In the genomic region with DNA sequence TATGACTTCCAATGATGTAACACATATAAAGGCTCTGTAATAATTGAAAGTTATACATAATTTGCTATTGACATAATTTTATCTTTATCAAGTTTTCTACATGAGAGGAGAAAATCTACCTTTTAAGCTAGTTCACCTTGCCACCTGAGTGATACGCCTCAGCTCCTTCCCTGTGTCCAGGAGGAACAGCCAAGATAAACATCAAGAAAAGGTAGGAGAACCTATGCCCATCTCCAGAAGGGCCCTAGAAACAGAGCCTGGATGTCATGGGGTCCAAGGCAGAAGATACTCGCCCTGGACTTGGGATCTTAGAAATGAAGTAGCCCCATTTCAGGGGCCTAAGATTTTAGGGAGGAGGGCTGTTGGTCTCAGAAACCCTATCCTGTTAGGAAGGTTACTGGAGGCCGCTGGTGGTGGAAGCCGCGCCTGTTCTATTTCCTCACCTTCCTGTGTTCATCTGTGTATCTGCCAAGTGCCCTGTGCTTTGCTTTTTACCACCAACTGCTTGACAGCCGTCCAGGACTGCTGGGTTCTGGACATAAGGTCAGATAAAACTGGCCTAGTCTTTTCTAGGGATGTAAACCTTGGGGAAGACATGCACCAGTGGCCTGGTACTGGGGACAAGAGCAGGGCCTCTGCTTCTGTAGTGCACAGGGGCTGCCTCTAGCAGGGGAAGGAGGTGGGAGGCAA, we compare ENCODE assay signal across 15 cellular contexts.
DNase-seq lines count a peak whose midpoint lies in the region; ATAC-seq, FAIRE-seq and TF ChIP-seq lines count a peak whose summit lies in the region.
"Had no signal": no experiment of that assay in that cellular context is flagged by ENCODE, and none has a peak within 500 bp of the region (broad histone marks: within the 10 kb centered on the region; RNA-seq: fewer than 3 reads in every experiment).

No MANE protein-coding gene starts in this region.

- no peaks in the 10 kb centered on the region for H4K20me1 ChIP-seq in keratinocyte (ENCODE audit: control insufficient read depth, extremely low read depth, insufficient read depth, low read length)

- H3K9me3 Mint-ChIP-seq in HFFc6: no peaks in the 10 kb centered on the region
- H3K9me3 Mint-ChIP-seq: activated T-helper 2 cell treated with anti-CD3 and anti-CD28 coated beads, Interferon-gamma antibody, Interleukin-2, Interleukin-4, amounts not matched to agents 10 μg/mL and 5 μg/mL and 100 μg/mL, durations not matched to agents 14 hours and 24 hours and 36 hours; endodermal cell had no signal

- no peak overlapping the region for H3K9ac ChIP-seq in keratinocyte (ENCODE audit: control insufficient read depth, extremely low read depth, insufficient read depth, low read length)

- dilution Hi-C loops in keratinocyte (cut with MboI; ENCODE audit: extremely low pct_ligation_motif_present, low sequenced_read_pairs): no loop called here

- H3K36me3 Mint-ChIP-seq in HFFc6 (ENCODE audit: low read depth): no peaks in the 10 kb centered on the region

- no peaks in the 10 kb centered on the region for H3K27me3 Mint-ChIP-seq in HFFc6 (ENCODE audit: insufficient read depth)

- peak; percentile 85 to 87 for ATAC-seq in gastrocnemius medialis
- ATAC-seq in GM18907 (IDR thresholded peaks at IDR 0.05; ENCODE audit: unreplicated experiment): no peak

- in situ Hi-C loops in gastrocnemius medialis (cut with MboI; ENCODE audit: low sequenced_read_pairs in 4 of 4): loop anchor here in 3 of 4 donors (5.0 to 25.0 kb wide), 4 partner anchors 67 to 229 kb away; a partner anchor contains a TSS

- H3K27ac Mint-ChIP-seq in HFFc6: peak overlapping the region; percentile 98
- H3K27ac Mint-ChIP-seq: activated T-helper 2 cell treated with anti-CD3 and anti-CD28 coated beads, Interferon-gamma antibody, Interleukin-2, Interleukin-4, amounts not matched to agents 10 μg/mL and 5 μg/mL and 100 μg/mL, durations not matched to agents 14 hours and 24 hours and 36 hours had no signal

- no peak for TF ChIP-seq CTCF in HFFc6 (IDR thresholded peaks at IDR 0.05)
- no peak for TF ChIP-seq CTCF in cardiac fibroblast (IDR thresholded peaks at IDR 0.05; ENCODE audit: low read depth, low read length)
- TF ChIP-seq CTCF in keratinocyte (optimal IDR thresholded peaks at IDR 0.05 in 1 of 3, IDR thresholded peaks at IDR 0.05 in 1 of 3, conservative IDR thresholded peaks at IDR 0.05 in 1 of 3; ENCODE audit: extremely low read depth in 1 of 3, insufficient read depth in 2 of 3, low read length in 3 of 3): no peak
- TF ChIP-seq CTCF in gastrocnemius medialis (IDR thresholded peaks at IDR 0.05 in 4 of 5, conservative IDR thresholded peaks at IDR 0.05 in 1 of 5): no peak

- H3K9me1 ChIP-seq in keratinocyte (ENCODE audit: control insufficient read depth, extremely low read depth, insufficient read depth, low read length): no peaks in the 10 kb centered on the region

- H3K79me2 ChIP-seq in keratinocyte (ENCODE audit: control insufficient read depth, insufficient read depth, low read length): peaks cover 24% of the 10 kb centered on the region

- H3K27me3 ChIP-seq in keratinocyte (ENCODE audit: control insufficient read depth, extremely low read depth, insufficient read depth, low read length) (no peaks in the 10 kb centered on the region), gastrocnemius medialis (no peaks in the 10 kb centered on the region)

- TF ChIP-seq POLR2A in gastrocnemius medialis (IDR thresholded peaks at IDR 0.05): no peak

- no peak overlapping the region for H3K27ac ChIP-seq in keratinocyte (ENCODE audit: control insufficient read depth, insufficient read depth, low read length)
- peak overlapping the region; percentile 81 to 92 (median 88) for H3K27ac ChIP-seq in gastrocnemius medialis
- H3K27ac ChIP-seq: HL-60, PC-9 had no signal

- H3K4me1 ChIP-seq in keratinocyte (ENCODE audit: control insufficient read depth, extremely low read depth, insufficient read depth, low read length) (peaks cover 21% of the 10 kb centered on the region), gastrocnemius medialis (peaks cover 81 to 84% of the 10 kb centered on the region in 2 donors)

- H3K4me1 Mint-ChIP-seq in HFFc6 (ENCODE audit: low read depth): peaks cover 70% of the 10 kb centered on the region

- H3K9me3 ChIP-seq in keratinocyte (ENCODE audit: control insufficient read depth, low read depth, low read length) (no peaks in the 10 kb centered on the region), gastrocnemius medialis (no peaks in the 10 kb centered on the region)

- H3K36me3 ChIP-seq in keratinocyte (ENCODE audit: control insufficient read depth in 2 of 2, extremely low read depth in 1 of 2, insufficient read depth in 2 of 2, low read length in 2 of 2) (no peaks in the 10 kb centered on the region), gastrocnemius medialis (no peaks in the 10 kb centered on the region)

- H3K4me3 ChIP-seq in cardiac fibroblast (replicated peaks in 1 of 2; ENCODE audit: low read depth in 2 of 2, low read length in 2 of 2): no peak overlapping the region
- no peak overlapping the region for H3K4me3 ChIP-seq in keratinocyte (ENCODE audit: control insufficient read depth in 2 of 3, extremely low read depth in 1 of 3, insufficient read depth in 2 of 3, low read depth in 1 of 3, low read length in 3 of 3)
- no peak overlapping the region for H3K4me3 ChIP-seq in gastrocnemius medialis
- H3K4me3 ChIP-seq: PC-9 had no signal

- DNase-seq in HFFc6 (no peak), cardiac fibroblast (ENCODE audit: low read depth in 2 of 2) (peak; percentile 41 to 78), keratinocyte (ENCODE audit: low read depth, low spot score) (no peak), gastrocnemius medialis (peak; percentile 92 to 96), SKM-1 treated with dmso at 0.1 percent for 144 hours (lab: John Stamatoyannopoulos, UW; ENCODE audit: unreplicated experiment) (no peak), frontal cortex (ENCODE audit: low spot score in 2 of 2) (no peak)
- no peak for DNase-seq in activated CD8-positive, alpha-beta memory T cell treated with anti-CD3 and anti-CD28 coated beads, Interleukin-2, amount 50 U/mL, for 48 hours
- DNase-seq: endodermal cell; NCI-H1694; PC-9; stimulated activated naive CD4-positive, alpha-beta T cell had no signal

- H2AFZ ChIP-seq in keratinocyte (ENCODE audit: control insufficient read depth, low read length): no peak overlapping the region
- H2AFZ ChIP-seq: PC-9 had no signal

- no peak overlapping the region for H3K4me2 ChIP-seq in keratinocyte (ENCODE audit: control insufficient read depth, extremely low read depth, insufficient read depth, low read depth, low read length)
- H3K4me2 ChIP-seq: PC-9 had no signal

- intact Hi-C loops in gastrocnemius medialis (cut with DNase I; ENCODE audit: low total_unique reads): loop anchor here (5.0 to 10.0 kb wide), 3 partner anchors 128 to 229 kb away; a partner anchor contains a TSS

- FAIRE-seq in keratinocyte (lab: Jason Lieb, UNC) (peak; percentile 5), frontal cortex (lab: Jason Lieb, UNC) (no peak)
- FAIRE-seq: TTC549 had no signal

- H3K4me3 Mint-ChIP-seq in HFFc6: no peak overlapping the region
- H3K4me3 Mint-ChIP-seq: endodermal cell had no signal

Comparison
In these comparisons a context has a peak if more than half of its experiments do, and no peak if none do; other contexts are left out.
1. DNase-seq: peak in cardiac fibroblast (2 of 2) and gastrocnemius medialis (2 of 2); none in HFFc6 (single experiment), keratinocyte (single experiment), SKM-1 treated with dmso at 0.1 percent for 144 hours (single experiment), frontal cortex (0 of 2) and activated CD8-positive, alpha-beta memory T cell treated with anti-CD3 and anti-CD28 coated beads, Interleukin-2, amount 50 U/mL, for 48 hours (single experiment).